Comparison of ENCODE assay signal across 1 cellular context in the genomic region with DNA sequence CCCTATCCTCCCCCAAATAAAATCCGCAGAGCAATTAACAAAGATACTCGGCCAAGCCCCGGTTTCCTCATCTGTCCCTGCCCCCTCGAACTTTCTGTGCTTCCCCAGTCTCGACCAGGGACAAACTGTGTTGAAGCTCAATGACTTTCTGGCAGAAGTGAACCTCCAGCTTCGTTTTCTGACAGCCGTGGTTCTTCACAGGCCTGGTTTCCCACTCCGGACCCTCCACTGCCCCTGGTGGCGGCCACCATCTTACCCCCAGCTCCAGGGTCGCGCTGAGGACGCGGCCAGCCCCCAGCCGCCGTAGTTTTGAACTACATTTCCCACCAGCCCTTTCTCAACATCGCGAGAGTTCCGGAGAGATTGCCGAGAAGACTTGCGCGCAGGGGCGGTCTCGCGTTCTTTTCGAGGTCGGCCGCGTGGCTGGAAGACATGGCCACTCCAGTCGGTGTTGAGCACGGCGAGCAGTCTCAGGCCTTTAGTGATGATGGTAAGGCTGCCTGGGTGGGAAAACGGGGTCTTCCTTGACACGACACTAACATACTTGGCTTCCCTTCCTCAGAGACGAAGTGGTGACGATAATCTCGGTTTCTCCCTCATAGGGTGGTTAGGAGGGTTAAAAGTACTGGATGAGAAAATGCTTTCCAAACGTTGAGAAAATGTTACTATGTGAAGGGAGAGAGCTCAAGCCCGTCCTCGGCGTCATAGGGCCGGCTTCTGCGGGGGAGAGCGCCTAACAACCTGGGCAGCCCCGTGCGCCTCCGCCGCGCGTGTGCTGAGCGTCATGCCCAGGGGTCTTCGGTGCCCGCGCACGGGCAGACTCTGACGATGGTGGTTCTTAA.
TF ChIP-seq lines count a peak whose summit lies in the region.

No MANE protein-coding gene starts in this region.

TF ChIP-seq in HepG2, 621 proteins besides CTCF, POLR2A, EP300 and RAD21 (continued from another document and continues in another):
- TF ChIP-seq, protein P1, sequence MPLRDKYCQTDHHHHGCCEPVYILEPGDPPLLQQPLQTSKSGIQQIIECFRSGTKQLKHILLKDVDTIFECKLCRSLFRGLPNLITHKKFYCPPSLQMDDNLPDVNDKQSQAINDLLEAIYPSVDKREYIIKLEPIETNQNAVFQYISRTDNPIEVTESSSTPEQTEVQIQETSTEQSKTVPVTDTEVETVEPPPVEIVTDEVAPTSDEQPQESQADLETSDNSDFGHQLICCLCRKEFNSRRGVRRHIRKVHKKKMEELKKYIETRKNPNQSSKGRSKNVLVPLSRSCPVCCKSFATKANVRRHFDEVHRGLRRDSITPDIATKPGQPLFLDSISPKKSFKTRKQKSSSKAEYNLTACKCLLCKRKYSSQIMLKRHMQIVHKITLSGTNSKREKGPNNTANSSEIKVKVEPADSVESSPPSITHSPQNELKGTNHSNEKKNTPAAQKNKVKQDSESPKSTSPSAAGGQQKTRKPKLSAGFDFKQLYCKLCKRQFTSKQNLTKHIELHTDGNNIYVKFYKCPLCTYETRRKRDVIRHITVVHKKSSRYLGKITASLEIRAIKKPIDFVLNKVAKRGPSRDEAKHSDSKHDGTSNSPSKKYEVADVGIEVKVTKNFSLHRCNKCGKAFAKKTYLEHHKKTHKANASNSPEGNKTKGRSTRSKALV (CRISPR knock-in tag; IDR thresholded peaks at IDR 0.05): 0 out of 2 replicates have a peak, but pooled peaks have one; percentile 8
- TF ChIP-seq, protein P2, sequence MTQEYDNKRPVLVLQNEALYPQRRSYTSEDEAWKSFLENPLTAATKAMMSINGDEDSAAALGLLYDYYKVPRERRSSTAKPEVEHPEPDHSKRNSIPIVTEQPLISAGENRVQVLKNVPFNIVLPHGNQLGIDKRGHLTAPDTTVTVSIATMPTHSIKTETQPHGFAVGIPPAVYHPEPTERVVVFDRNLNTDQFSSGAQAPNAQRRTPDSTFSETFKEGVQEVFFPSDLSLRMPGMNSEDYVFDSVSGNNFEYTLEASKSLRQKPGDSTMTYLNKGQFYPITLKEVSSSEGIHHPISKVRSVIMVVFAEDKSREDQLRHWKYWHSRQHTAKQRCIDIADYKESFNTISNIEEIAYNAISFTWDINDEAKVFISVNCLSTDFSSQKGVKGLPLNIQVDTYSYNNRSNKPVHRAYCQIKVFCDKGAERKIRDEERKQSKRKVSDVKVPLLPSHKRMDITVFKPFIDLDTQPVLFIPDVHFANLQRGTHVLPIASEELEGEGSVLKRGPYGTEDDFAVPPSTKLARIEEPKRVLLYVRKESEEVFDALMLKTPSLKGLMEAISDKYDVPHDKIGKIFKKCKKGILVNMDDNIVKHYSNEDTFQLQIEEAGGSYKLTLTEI (CRISPR knock-in tag; conservative IDR thresholded peaks at IDR 0.05): no peak
- no peak; the same call in 1 of the 2 replicates for TF ChIP-seq SMAD1 (CRISPR knock-in tag; IDR thresholded peaks at IDR 0.05; ENCODE audit: borderline replicate concordance, low read depth)
- no peak for TF ChIP-seq RBAK (CRISPR knock-in tag; IDR thresholded peaks at IDR 0.05)
- TF ChIP-seq ZNF317 (CRISPR knock-in tag; IDR thresholded peaks at IDR 0.05): no peak
- peak; percentile 92 for TF ChIP-seq SPEN (CRISPR knock-in tag; IDR thresholded peaks at IDR 0.05; ENCODE audit: low read depth)
- TF ChIP-seq, protein P3, sequence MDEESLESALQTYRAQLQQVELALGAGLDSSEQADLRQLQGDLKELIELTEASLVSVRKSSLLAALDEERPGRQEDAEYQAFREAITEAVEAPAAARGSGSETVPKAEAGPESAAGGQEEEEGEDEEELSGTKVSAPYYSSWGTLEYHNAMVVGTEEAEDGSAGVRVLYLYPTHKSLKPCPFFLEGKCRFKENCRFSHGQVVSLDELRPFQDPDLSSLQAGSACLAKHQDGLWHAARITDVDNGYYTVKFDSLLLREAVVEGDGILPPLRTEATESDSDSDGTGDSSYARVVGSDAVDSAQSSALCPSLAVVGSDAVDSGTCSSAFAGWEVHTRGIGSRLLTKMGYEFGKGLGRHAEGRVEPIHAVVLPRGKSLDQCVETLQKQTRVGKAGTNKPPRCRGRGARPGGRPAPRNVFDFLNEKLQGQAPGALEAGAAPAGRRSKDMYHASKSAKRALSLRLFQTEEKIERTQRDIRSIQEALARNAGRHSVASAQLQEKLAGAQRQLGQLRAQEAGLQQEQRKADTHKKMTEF (CRISPR knock-in tag; IDR thresholded peaks at IDR 0.05): peak; percentile 95
- peak; percentile 64; the same call in 1 of the 2 replicates for TF ChIP-seq ZNF616 (CRISPR knock-in tag; IDR thresholded peaks at IDR 0.05; ENCODE audit: low read depth)
- TF ChIP-seq, protein P4, sequence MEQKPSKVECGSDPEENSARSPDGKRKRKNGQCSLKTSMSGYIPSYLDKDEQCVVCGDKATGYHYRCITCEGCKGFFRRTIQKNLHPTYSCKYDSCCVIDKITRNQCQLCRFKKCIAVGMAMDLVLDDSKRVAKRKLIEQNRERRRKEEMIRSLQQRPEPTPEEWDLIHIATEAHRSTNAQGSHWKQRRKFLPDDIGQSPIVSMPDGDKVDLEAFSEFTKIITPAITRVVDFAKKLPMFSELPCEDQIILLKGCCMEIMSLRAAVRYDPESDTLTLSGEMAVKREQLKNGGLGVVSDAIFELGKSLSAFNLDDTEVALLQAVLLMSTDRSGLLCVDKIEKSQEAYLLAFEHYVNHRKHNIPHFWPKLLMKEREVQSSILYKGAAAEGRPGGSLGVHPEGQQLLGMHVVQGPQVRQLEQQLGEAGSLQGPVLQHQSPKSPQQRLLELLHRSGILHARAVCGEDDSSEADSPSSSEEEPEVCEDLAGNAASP (CRISPR knock-in tag; IDR thresholded peaks at IDR 0.05; ENCODE audit: borderline replicate concordance): peak; percentile 98
- TF ChIP-seq, protein P5, sequence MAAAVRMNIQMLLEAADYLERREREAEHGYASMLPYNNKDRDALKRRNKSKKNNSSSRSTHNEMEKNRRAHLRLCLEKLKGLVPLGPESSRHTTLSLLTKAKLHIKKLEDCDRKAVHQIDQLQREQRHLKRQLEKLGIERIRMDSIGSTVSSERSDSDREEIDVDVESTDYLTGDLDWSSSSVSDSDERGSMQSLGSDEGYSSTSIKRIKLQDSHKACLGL (CRISPR knock-in tag; IDR thresholded peaks at IDR 0.05): peak; percentile 83
- no peak for TF ChIP-seq TOPORS (CRISPR knock-in tag; IDR thresholded peaks at IDR 0.05)
- peak; percentile 99 for TF ChIP-seq XRCC5 (optimal IDR thresholded peaks at IDR 0.05; ENCODE audit: low read length)
- TF ChIP-seq MZF1 (CRISPR knock-in tag; IDR thresholded peaks at IDR 0.05; ENCODE audit: borderline replicate concordance): no peak
- TF ChIP-seq GATAD2A (CRISPR knock-in tag; IDR thresholded peaks at IDR 0.05): peak; percentile 34; the same call in 1 of the 2 replicates
- 0 out of 2 replicates have a peak, but pooled peaks have one; percentile 51 for TF ChIP-seq HNRNPL (IDR thresholded peaks at IDR 0.05; ENCODE audit: low read depth, low read length)
- TF ChIP-seq ZNF644 (CRISPR knock-in tag; IDR thresholded peaks at IDR 0.05; ENCODE audit: low read depth): 0 out of 2 replicates have a peak, but pooled peaks have one; percentile 7
- TF ChIP-seq ZNF781 (CRISPR knock-in tag; IDR thresholded peaks at IDR 0.05; ENCODE audit: borderline replicate concordance, not compliant biosample characterization): peak; percentile 65
- TF ChIP-seq, protein P6, sequence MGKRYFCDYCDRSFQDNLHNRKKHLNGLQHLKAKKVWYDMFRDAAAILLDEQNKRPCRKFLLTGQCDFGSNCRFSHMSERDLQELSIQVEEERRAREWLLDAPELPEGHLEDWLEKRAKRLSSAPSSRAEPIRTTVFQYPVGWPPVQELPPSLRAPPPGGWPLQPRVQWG (CRISPR knock-in tag; IDR thresholded peaks at IDR 0.05; ENCODE audit: borderline replicate concordance, low read depth): no peak
- peak; percentile 21; the same call in 1 of the 2 replicates for TF ChIP-seq CBX5 (CRISPR knock-in tag; IDR thresholded peaks at IDR 0.05; ENCODE audit: borderline replicate concordance)
- peak; percentile 57 for TF ChIP-seq BCL6 (CRISPR knock-in tag; IDR thresholded peaks at IDR 0.05)
- TF ChIP-seq NFYB (CRISPR knock-in tag; IDR thresholded peaks at IDR 0.05): peak; percentile 48
- TF ChIP-seq, protein P7, sequence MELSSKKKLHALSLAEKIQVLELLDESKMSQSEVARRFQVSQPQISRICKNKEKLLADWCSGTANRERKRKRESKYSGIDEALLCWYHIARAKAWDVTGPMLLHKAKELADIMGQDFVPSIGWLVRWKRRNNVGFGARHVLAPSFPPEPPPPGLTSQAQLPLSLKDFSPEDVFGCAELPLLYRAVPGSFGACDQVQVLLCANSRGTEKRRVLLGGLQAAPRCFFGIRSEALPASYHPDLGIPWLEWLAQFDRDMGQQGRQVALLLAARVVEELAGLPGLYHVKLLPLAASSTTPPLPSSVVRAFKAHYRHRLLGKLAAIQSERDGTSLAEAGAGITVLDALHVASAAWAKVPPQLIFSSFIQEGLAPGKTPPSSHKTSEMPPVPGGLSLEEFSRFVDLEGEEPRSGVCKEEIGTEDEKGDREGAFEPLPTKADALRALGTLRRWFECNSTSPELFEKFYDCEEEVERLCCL (CRISPR knock-in tag; IDR thresholded peaks at IDR 0.05; ENCODE audit: borderline replicate concordance): no peak
- TF ChIP-seq ZNF383 (CRISPR knock-in tag; IDR thresholded peaks at IDR 0.05; ENCODE audit: borderline replicate concordance): peak; percentile 74; the same call in 1 of the 2 replicates
- TF ChIP-seq GLI4 (CRISPR knock-in tag; IDR thresholded peaks at IDR 0.05; ENCODE audit: borderline replicate concordance): no peak
- TF ChIP-seq ETV6 (CRISPR knock-in tag; conservative IDR thresholded peaks at IDR 0.05): peak; percentile 29
- peak; percentile 90 for TF ChIP-seq PHF8 (CRISPR knock-in tag; IDR thresholded peaks at IDR 0.05)
- no peak; the same call in 1 of the 2 replicates for TF ChIP-seq ZNF441 (CRISPR knock-in tag; IDR thresholded peaks at IDR 0.05; ENCODE audit: borderline replicate concordance)
- TF ChIP-seq ZNF34 (CRISPR knock-in tag; IDR thresholded peaks at IDR 0.05; ENCODE audit: borderline replicate concordance): 0 out of 2 replicates have a peak, but pooled peaks have one; percentile 83
- TF ChIP-seq, protein P8, sequence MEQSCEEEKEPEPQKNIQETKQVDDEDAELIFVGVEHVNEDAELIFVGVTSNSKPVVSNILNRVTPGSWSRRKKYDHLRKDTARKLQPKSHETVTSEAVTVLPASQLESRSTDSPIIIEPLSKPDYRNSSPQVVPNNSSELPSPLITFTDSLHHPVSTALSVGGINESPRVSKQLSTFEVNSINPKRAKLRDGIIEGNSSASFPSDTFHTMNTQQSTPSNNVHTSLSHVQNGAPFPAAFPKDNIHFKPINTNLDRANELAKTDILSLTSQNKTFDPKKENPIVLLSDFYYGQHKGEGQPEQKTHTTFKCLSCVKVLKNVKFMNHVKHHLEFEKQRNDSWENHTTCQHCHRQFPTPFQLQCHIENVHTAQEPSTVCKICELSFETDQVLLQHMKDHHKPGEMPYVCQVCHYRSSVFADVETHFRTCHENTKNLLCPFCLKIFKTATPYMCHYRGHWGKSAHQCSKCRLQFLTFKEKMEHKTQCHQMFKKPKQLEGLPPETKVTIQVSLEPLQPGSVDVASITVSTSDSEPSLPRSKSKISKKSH (CRISPR knock-in tag; IDR thresholded peaks at IDR 0.05; ENCODE audit: borderline replicate concordance): peak; percentile 68; the same call in 1 of the 2 replicates
- no peak for TF ChIP-seq ZNF260 (CRISPR knock-in tag; IDR thresholded peaks at IDR 0.05; ENCODE audit: borderline replicate concordance, low read depth)
- peak; percentile 83 for TF ChIP-seq TBL1XR1 (IDR thresholded peaks at IDR 0.05; ENCODE audit: borderline replicate concordance, low read length, partially characterized antibody)
- peak; percentile 86 for TF ChIP-seq GABPB1 (CRISPR knock-in tag; IDR thresholded peaks at IDR 0.05)
- TF ChIP-seq ZNF556 (CRISPR knock-in tag; IDR thresholded peaks at IDR 0.05; ENCODE audit: borderline replicate concordance): peak; percentile 86
- TF ChIP-seq, protein P9, sequence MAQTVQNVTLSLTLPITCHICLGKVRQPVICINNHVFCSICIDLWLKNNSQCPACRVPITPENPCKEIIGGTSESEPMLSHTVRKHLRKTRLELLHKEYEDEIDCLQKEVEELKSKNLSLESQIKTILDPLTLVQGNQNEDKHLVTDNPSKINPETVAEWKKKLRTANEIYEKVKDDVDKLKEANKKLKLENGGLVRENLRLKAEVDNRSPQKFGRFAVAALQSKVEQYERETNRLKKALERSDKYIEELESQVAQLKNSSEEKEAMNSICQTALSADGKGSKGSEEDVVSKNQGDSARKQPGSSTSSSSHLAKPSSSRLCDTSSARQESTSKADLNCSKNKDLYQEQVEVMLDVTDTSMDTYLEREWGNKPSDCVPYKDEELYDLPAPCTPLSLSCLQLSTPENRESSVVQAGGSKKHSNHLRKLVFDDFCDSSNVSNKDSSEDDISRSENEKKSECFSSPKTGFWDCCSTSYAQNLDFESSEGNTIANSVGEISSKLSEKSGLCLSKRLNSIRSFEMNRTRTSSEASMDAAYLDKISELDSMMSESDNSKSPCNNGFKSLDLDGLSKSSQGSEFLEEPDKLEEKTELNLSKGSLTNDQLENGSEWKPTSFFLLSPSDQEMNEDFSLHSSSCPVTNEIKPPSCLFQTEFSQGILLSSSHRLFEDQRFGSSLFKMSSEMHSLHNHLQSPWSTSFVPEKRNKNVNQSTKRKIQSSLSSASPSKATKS (CRISPR knock-in tag; IDR thresholded peaks at IDR 0.05): peak; percentile 97
- peak; percentile 95; the same call in 1 of the 2 replicates for TF ChIP-seq ZNF577 (CRISPR knock-in tag; IDR thresholded peaks at IDR 0.05; ENCODE audit: borderline replicate concordance, low read depth)
- TF ChIP-seq RFX5 (IDR thresholded peaks at IDR 0.05; ENCODE audit: low read depth, low read length): no peak
- TF ChIP-seq, protein P10, sequence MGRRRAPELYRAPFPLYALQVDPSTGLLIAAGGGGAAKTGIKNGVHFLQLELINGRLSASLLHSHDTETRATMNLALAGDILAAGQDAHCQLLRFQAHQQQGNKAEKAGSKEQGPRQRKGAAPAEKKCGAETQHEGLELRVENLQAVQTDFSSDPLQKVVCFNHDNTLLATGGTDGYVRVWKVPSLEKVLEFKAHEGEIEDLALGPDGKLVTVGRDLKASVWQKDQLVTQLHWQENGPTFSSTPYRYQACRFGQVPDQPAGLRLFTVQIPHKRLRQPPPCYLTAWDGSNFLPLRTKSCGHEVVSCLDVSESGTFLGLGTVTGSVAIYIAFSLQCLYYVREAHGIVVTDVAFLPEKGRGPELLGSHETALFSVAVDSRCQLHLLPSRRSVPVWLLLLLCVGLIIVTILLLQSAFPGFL (CRISPR knock-in tag; IDR thresholded peaks at IDR 0.05): no peak
- peak; percentile 93 for TF ChIP-seq MXD4 (CRISPR knock-in tag; IDR thresholded peaks at IDR 0.05)
- TF ChIP-seq ISL2 (CRISPR knock-in tag; IDR thresholded peaks at IDR 0.05): peak; percentile 49
- TF ChIP-seq, protein P11, sequence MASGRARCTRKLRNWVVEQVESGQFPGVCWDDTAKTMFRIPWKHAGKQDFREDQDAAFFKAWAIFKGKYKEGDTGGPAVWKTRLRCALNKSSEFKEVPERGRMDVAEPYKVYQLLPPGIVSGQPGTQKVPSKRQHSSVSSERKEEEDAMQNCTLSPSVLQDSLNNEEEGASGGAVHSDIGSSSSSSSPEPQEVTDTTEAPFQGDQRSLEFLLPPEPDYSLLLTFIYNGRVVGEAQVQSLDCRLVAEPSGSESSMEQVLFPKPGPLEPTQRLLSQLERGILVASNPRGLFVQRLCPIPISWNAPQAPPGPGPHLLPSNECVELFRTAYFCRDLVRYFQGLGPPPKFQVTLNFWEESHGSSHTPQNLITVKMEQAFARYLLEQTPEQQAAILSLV (CRISPR knock-in tag; IDR thresholded peaks at IDR 0.05; ENCODE audit: borderline replicate concordance): peak; percentile 22; the same call in 1 of the 2 replicates
